In genomic region chr20:40956926-40957760, GRCh38 we compare ENCODE assay signal across 17 cellular contexts.
DNase-seq lines count a peak whose midpoint lies in the region; FAIRE-seq and TF ChIP-seq lines count a peak whose summit lies in the region.
"Had no signal": no experiment of that assay in that cellular context is flagged by ENCODE, and none has a peak within 500 bp of the region (broad histone marks: within the 10 kb centered on the region; RNA-seq: fewer than 3 reads in every experiment).

No MANE protein-coding gene starts in this region.

- FAIRE-seq in HTR-8/SVneo (lab: Jason Lieb, UNC) = peak; percentile 4
- FAIRE-seq: RCC 7860 had no signal

- no peak overlapping the region for H3K27ac ChIP-seq in vagina
- H3K27ac ChIP-seq: HL-60 had no signal

- no peak overlapping the region for H3K4me3 ChIP-seq in vagina

- H3K27me3 ChIP-seq in vagina = no peaks in the 10 kb centered on the region

- H3K36me3 ChIP-seq in vagina = no peaks in the 10 kb centered on the region

- DNase-seq in HTR-8/SVneo (ENCODE audit: insufficient read length, low spot score) (no peak), mucosa of gallbladder (ENCODE audit: low spot score) (peak; percentile 5), vagina (ENCODE audit: extremely low spot score in 2 of 2) (peak; percentile 72 to 87), amniotic stem cell (lab: John Stamatoyannopoulos, UW) (no peak), NCI-H2107 treated with DMSO at 0.1 percent for 48 hours (lab: John Stamatoyannopoulos, UW; ENCODE audit: unreplicated experiment) (no peak), RPMI8226 (no peak)
- DNase-seq in activated CD8-positive, alpha-beta memory T cell treated with anti-CD3 and anti-CD28 coated beads, Interleukin-2, amount 50 U/mL, for 48 hours = peak; percentile 38
- DNase-seq: ACHN, DMS79, H9, NCI-H1436 treated with DMSO at 0.1 percent for 48 hours, NCI-H2029, NCI-H2171 treated with DMSO at 0.1 percent for 48 hours, NCI-H446 treated with DMSO at 0.1 percent for 48 hours, SHP77 treated with DMSO at 0.1 percent for 48 hours had no signal

- TF ChIP-seq POLR2A in vagina (IDR thresholded peaks at IDR 0.05) = no peak

- H3K4me1 ChIP-seq in vagina = no peaks in the 10 kb centered on the region

- no peak for TF ChIP-seq CTCF in vagina (IDR thresholded peaks at IDR 0.05)

- intact Hi-C loops in vagina (cut with DNase I) = no loop called here

- no peaks in the 10 kb centered on the region for H3K9me3 ChIP-seq in vagina

Comparison
In these comparisons a context has a peak if more than half of its experiments do, and no peak if none do; other contexts are left out.
1. DNase-seq: peak in activated CD8-positive, alpha-beta memory T cell treated with anti-CD3 and anti-CD28 coated beads, Interleukin-2, amount 50 U/mL, for 48 hours (single experiment), mucosa of gallbladder (single experiment) and vagina (2 of 2); none in HTR-8/SVneo (single experiment), amniotic stem cell (single experiment), NCI-H2107 treated with DMSO at 0.1 percent for 48 hours (single experiment) and RPMI8226 (single experiment).